Comparison of ENCODE assay signal across 14 cellular contexts in genomic region chr13:94233831-94234230, GRCh38.
"Had no signal": no experiment of that assay in that cellular context is flagged by ENCODE, and none has a peak within 500 bp of the region (broad histone marks: within the 10 kb centered on the region; RNA-seq: fewer than 3 reads in every experiment).

No MANE protein-coding gene starts in this region.

- H3K27me3 Mint-ChIP-seq: activated CD4-positive, alpha-beta memory T cell treated with anti-CD3 and anti-CD28 coated beads for 36 hours; activated CD4-positive, alpha-beta T cell treated with anti-CD3 and anti-CD28 coated beads for 36 hours; naive thymus-derived CD8-positive, alpha-beta T cell; stimulated activated naive CD8-positive, alpha-beta T cell treated with anti-CD3 and anti-CD28 coated beads, Interleukin-15, Interleukin-2, amounts not matched to agents 100 ng/mL and 50 ng/mL, for 24 hours had no signal

- H3K36me3 Mint-ChIP-seq: activated CD4-positive, alpha-beta memory T cell treated with anti-CD3 and anti-CD28 coated beads for 36 hours; activated CD8-positive, alpha-beta memory T cell treated with anti-CD3 and anti-CD28 coated beads, Interleukin-2, amount 10 ng/mL, durations not matched to agents 7 days and 5 days; activated naive CD4-positive, alpha-beta T cell treated with anti-CD3 and anti-CD28 coated beads, Interleukin-2, amount 10 ng/mL, durations not matched to agents 7 days and 5 days; naive thymus-derived CD8-positive, alpha-beta T cell had no signal

- H3K27ac Mint-ChIP-seq: activated CD4-positive, alpha-beta memory T cell treated with anti-CD3 and anti-CD28 coated beads for 36 hours; activated CD4-positive, alpha-beta T cell treated with anti-CD3 and anti-CD28 coated beads for 36 hours; activated CD8-positive, alpha-beta memory T cell treated with anti-CD3 and anti-CD28 coated beads, Interleukin-2, amount 10 ng/mL, durations not matched to agents 7 days and 5 days; activated naive CD4-positive, alpha-beta T cell treated with anti-CD3 and anti-CD28 coated beads, Interleukin-2, amount 10 ng/mL, durations not matched to agents 7 days and 5 days; naive thymus-derived CD8-positive, alpha-beta T cell; stimulated activated naive CD8-positive, alpha-beta T cell treated with anti-CD3 and anti-CD28 coated beads, Interleukin-15, Interleukin-2, amounts not matched to agents 100 ng/mL and 50 ng/mL, for 24 hours; T-helper 1 cell treated with Interleukin-12 subunit alpha and Interleukin-12 subunit beta and Interleukin-4 antibody, amounts not matched to agents 30 μg/mL and 1 μg/mL, for 36 hours had no signal

- H3K4me3 Mint-ChIP-seq: activated CD4-positive, alpha-beta memory T cell treated with anti-CD3 and anti-CD28 coated beads for 36 hours; activated CD4-positive, alpha-beta T cell treated with anti-CD3 and anti-CD28 coated beads for 36 hours; activated CD8-positive, alpha-beta memory T cell treated with anti-CD3 and anti-CD28 coated beads, Interleukin-2, amount 10 ng/mL, durations not matched to agents 7 days and 5 days; activated naive CD4-positive, alpha-beta T cell treated with anti-CD3 and anti-CD28 coated beads, Interleukin-2, amount 10 ng/mL, durations not matched to agents 7 days and 5 days; naive thymus-derived CD8-positive, alpha-beta T cell; stimulated activated naive CD8-positive, alpha-beta T cell treated with anti-CD3 and anti-CD28 coated beads, Interleukin-15, Interleukin-2, amounts not matched to agents 100 ng/mL and 50 ng/mL, for 24 hours; T-helper 1 cell treated with Interleukin-12 subunit alpha and Interleukin-12 subunit beta and Interleukin-4 antibody, amounts not matched to agents 30 μg/mL and 1 μg/mL, for 36 hours had no signal

- ATAC-seq: activated CD4-positive, alpha-beta T cell treated with anti-CD3 and anti-CD28 coated beads for 36 hours; activated CD8-positive, alpha-beta memory T cell treated with anti-CD3 and anti-CD28 coated beads, Interleukin-2, amount 10 ng/mL, durations not matched to agents 7 days and 5 days; naive thymus-derived CD8-positive, alpha-beta T cell had no signal

- H3K9me3 Mint-ChIP-seq: activated CD4-positive, alpha-beta memory T cell treated with anti-CD3 and anti-CD28 coated beads for 36 hours; stimulated activated naive CD8-positive, alpha-beta T cell treated with anti-CD3 and anti-CD28 coated beads, Interleukin-15, Interleukin-2, amounts not matched to agents 100 ng/mL and 50 ng/mL, for 24 hours; T-helper 1 cell treated with Interleukin-12 subunit alpha and Interleukin-12 subunit beta and Interleukin-4 antibody, amounts not matched to agents 30 μg/mL and 1 μg/mL, for 36 hours had no signal

- DNase-seq: activated CD4-positive, alpha-beta memory T cell treated with anti-CD3 and anti-CD28 coated beads for 36 hours; activated CD4-positive, alpha-beta T cell treated with anti-CD3 and anti-CD28 coated beads for 36 hours; activated CD8-positive, alpha-beta memory T cell treated with anti-CD3 and anti-CD28 coated beads, Interleukin-2, amount 10 ng/mL, durations not matched to agents 7 days and 5 days; activated naive CD4-positive, alpha-beta T cell treated with anti-CD3 and anti-CD28 coated beads, Interleukin-2, amount 10 ng/mL, durations not matched to agents 7 days and 5 days; activated T-cell treated with anti-CD3 and anti-CD28 coated beads, Interleukin-2, amount 50 U/mL, for 1 hour; cortex of kidney; effector CD8-positive, alpha-beta T cell; naive thymus-derived CD8-positive, alpha-beta T cell; spleen had no signal

- H3K27ac ChIP-seq: neutrophil, suprapubic skin, VCaP had no signal
